ENCODE assay signal across 7 cellular contexts in genomic region chr5:172778223-172778814, GRCh38. TPM values are rescaled to one million over a fixed set of nuclear protein-coding genes. Genes with fewer than 3 reads are reported as not detected.
DNase-seq lines count a peak whose midpoint lies in the region; ATAC-seq and TF ChIP-seq lines count a peak whose summit lies in the region.

No MANE protein-coding gene starts in this region.

- H3K27ac ChIP-seq in HCT116 (ENCODE audit: low read depth, low read length) (peak overlapping the region; percentile 68), spleen (peak overlapping the region; percentile 73 to 100 (median 100))

- BruUV-seq in HCT116 (replicated peaks; lab: Mats Ljungman, UMichigan) = TSS peak; percentile 98

- H3K4me3 ChIP-seq in HCT116 (replicated peaks in 1 of 2; ENCODE audit: low read depth in 1 of 2, low read length in 2 of 2) = peak overlapping the region; percentile 16 to 47
- peak overlapping the region; percentile 28 for H3K4me3 ChIP-seq in fibroblast of the aortic adventitia (ENCODE audit: low read depth, low read length)
- H3K4me3 ChIP-seq in spleen = peak overlapping the region in 1 of 8 donors; percentile 59

- no peak for TF ChIP-seq POLR2A in HCT116 (IDR thresholded peaks at IDR 0.05; ENCODE audit: borderline replicate concordance, extremely low read depth, insufficient read depth, insufficient read length)
- no peak for TF ChIP-seq POLR2A in spleen (IDR thresholded peaks at IDR 0.05)

- ATAC-seq in HCT116 = peak; percentile 84
- ATAC-seq in SK-N-SH treated with all-trans-retinoic acid at 6 μM for 48 hours = peak; percentile 71

- CTCF ChIA-PET in HCT116 (lab: Charles Lee) = interaction anchor here (0.7 to 1.4 kb wide), 2 partner anchors 13 to 154 kb away, joined by 3 to 5 read pairs; no protein-coding TSS in a partner anchor

- H3K79me2 ChIP-seq in HCT116 (ENCODE audit: insufficient read depth, low read length) = no peaks in the 10 kb centered on the region

- no peaks in the 10 kb centered on the region for H3K9me3 ChIP-seq in HCT116 (ENCODE audit: control insufficient read depth in 1 of 2, insufficient read depth in 1 of 2, low read depth in 1 of 2, low read length in 2 of 2)
- no peaks in the 10 kb centered on the region for H3K9me3 ChIP-seq in spleen

- H3K27me3 ChIP-seq in HCT116 (ENCODE audit: insufficient read depth, low read length) (no peaks in the 10 kb centered on the region), spleen (replicated peaks in 1 of 7) (no peaks in the 10 kb centered on the region)

- no peaks in the 10 kb centered on the region for H3K9me2 ChIP-seq in HCT116 (ENCODE audit: insufficient read depth)

- POLR2A ChIA-PET in HCT116 (lab: Charles Lee) = interaction anchor here (1.2 to 1.8 kb wide), 7 partner anchors 9 to 127 kb away, joined by 3 to 8 read pairs (median 4); no protein-coding TSS in a partner anchor

- no peaks in the 10 kb centered on the region for H4K20me1 ChIP-seq in HCT116 (ENCODE audit: insufficient read depth)

- WGBS in spleen, 5 donors = 78 to 90% (median 87%) methylated on average over 7 of the region's 7 CpGs

- TF ChIP-seq CTCF in HCT116 (IDR thresholded peaks at IDR 0.05 in 2 of 3, conservative IDR thresholded peaks at IDR 0.05 in 1 of 3; ENCODE audit: borderline replicate concordance in 1 of 3, insufficient read depth in 1 of 3, low read depth in 2 of 3, low read length in 2 of 3) (no peak), fibroblast of the aortic adventitia (IDR thresholded peaks at IDR 0.05; ENCODE audit: insufficient read depth, low read length) (no peak), spleen (IDR thresholded peaks at IDR 0.05 in 8 of 11, conservative IDR thresholded peaks at IDR 0.05 in 3 of 11) (no peak)

- H3K4me2 ChIP-seq in HCT116 (ENCODE audit: low read length) = peak overlapping the region; percentile 80

- RAD21 ChIA-PET in HCT116 (lab: Charles Lee; ENCODE audit: low non-redundant PET in 1 of 2, low total read pairs in 2 of 2, uncharacterized antibody in 2 of 2, unreplicated experiment in 2 of 2) = interaction anchor here in 1 of 2 experiments (1.6 kb wide), 1 partner anchor 62 kb away, joined by 5 read pairs; no protein-coding TSS in a partner anchor

- no peak for TF ChIP-seq RAD21 in HCT116 (IDR thresholded peaks at IDR 0.05; ENCODE audit: low read depth)

- intact Hi-C loops in HCT116 (cut with micrococcal nuclease) (loop anchor here (5.0 kb wide), 1 partner anchor 44 kb away; no protein-coding TSS in a partner anchor), spleen (cut with DNase I; ENCODE audit: low total_unique reads) (no loop called here)

- peak; percentile 90 for DNase-seq in HCT116 (ENCODE audit: low read depth, low spot score)
- peak; percentile 82 for DNase-seq in fibroblast of the aortic adventitia (ENCODE audit: low read depth)
- DNase-seq in spleen = no peak
- no peak for DNase-seq in nucleus accumbens (lab: John Stamatoyannopoulos, UW)
- DNase-seq in NCI-H1436 treated with DMSO at 0.1 percent for 48 hours (lab: John Stamatoyannopoulos, UW) = no peak
- no peak for DNase-seq in iPS-NIHi7 (ENCODE audit: extremely low spot score)

- H3K4me1 ChIP-seq in HCT116 (ENCODE audit: control insufficient read depth in 1 of 2, insufficient read depth in 2 of 2, low read length in 2 of 2) = peaks cover 30 to 46% of the 10 kb centered on the region in 2 experiments
- peaks cover 20 to 62% (median 46%) of the 10 kb centered on the region in 6 donors for H3K4me1 ChIP-seq in spleen

- peak overlapping the region; percentile 84 for H2AFZ ChIP-seq in HCT116 (ENCODE audit: low read depth, low read length, poor library complexity, severe bottlenecking)

- no peaks in the 10 kb centered on the region for H3K36me3 ChIP-seq in HCT116 (ENCODE audit: control insufficient read depth in 1 of 2, insufficient read depth in 2 of 2, low read length in 2 of 2)
- no peaks in the 10 kb centered on the region for H3K36me3 ChIP-seq in spleen

- peak overlapping the region; percentile 61 for H3K9ac ChIP-seq in HCT116 (ENCODE audit: low read length)

TF ChIP-seq in HCT116, 20 proteins besides CTCF, POLR2A, EP300 and RAD21:
- no peak for TF ChIP-seq ZBTB33 (IDR thresholded peaks at IDR 0.05; ENCODE audit: extremely low read depth, insufficient replicate concordance, low read length)
- peak; percentile 75 for TF ChIP-seq POLR2AphosphoS5 (IDR thresholded peaks at IDR 0.05; ENCODE audit: low read depth, low read length)
- TF ChIP-seq ZFX (IDR thresholded peaks at IDR 0.05) = peak; percentile 25; the same call in 1 of the 2 replicates
- no peak for TF ChIP-seq SIN3A (IDR thresholded peaks at IDR 0.05; ENCODE audit: low read depth)
- no peak for TF ChIP-seq ZNF274 (IDR thresholded peaks at IDR 0.05; ENCODE audit: low read depth, low read length)
- peak; percentile 30 for TF ChIP-seq TCF7L2 (IDR thresholded peaks at IDR 0.05; ENCODE audit: borderline replicate concordance, extremely low read depth, insufficient read depth, insufficient read length)
- TF ChIP-seq YY1 (IDR thresholded peaks at IDR 0.05; ENCODE audit: extremely low read depth, insufficient replicate concordance, low read depth, low read length) = peak; percentile 59
- TF ChIP-seq EZH2phosphoT487 (IDR thresholded peaks at IDR 0.05; ENCODE audit: borderline replicate concordance) = no peak

TF ChIP-seq in SK-N-SH treated with all-trans-retinoic acid at 6 μM for 48 hours, 23 proteins besides CTCF, POLR2A, EP300 and RAD21:
- TF ChIP-seq ZNF565 (CRISPR knock-in tag; conservative IDR thresholded peaks at IDR 0.05; ENCODE audit: low read depth) = no peak
- TF ChIP-seq GLIS3 (CRISPR knock-in tag; IDR thresholded peaks at IDR 0.05) = no peak
- TF ChIP-seq ESRRG (CRISPR knock-in tag; IDR thresholded peaks at IDR 0.05) = no peak
- TF ChIP-seq ZC3H10 (CRISPR knock-in tag; IDR thresholded peaks at IDR 0.05) = no peak
- TF ChIP-seq PPARA (CRISPR knock-in tag; IDR thresholded peaks at IDR 0.05; ENCODE audit: borderline replicate concordance) = no peak
- no peak for TF ChIP-seq ZNF8 (CRISPR knock-in tag; IDR thresholded peaks at IDR 0.05)
- TF ChIP-seq ARNTL (CRISPR knock-in tag; IDR thresholded peaks at IDR 0.05; ENCODE audit: borderline replicate concordance, low read depth) = no peak
- TF ChIP-seq RARB (CRISPR knock-in tag; IDR thresholded peaks at IDR 0.05) = no peak
- TF ChIP-seq ZFP30 (CRISPR knock-in tag; IDR thresholded peaks at IDR 0.05) = no peak
- TF ChIP-seq ISL1 (CRISPR knock-in tag; IDR thresholded peaks at IDR 0.05) = no peak
- TF ChIP-seq, protein P1, sequence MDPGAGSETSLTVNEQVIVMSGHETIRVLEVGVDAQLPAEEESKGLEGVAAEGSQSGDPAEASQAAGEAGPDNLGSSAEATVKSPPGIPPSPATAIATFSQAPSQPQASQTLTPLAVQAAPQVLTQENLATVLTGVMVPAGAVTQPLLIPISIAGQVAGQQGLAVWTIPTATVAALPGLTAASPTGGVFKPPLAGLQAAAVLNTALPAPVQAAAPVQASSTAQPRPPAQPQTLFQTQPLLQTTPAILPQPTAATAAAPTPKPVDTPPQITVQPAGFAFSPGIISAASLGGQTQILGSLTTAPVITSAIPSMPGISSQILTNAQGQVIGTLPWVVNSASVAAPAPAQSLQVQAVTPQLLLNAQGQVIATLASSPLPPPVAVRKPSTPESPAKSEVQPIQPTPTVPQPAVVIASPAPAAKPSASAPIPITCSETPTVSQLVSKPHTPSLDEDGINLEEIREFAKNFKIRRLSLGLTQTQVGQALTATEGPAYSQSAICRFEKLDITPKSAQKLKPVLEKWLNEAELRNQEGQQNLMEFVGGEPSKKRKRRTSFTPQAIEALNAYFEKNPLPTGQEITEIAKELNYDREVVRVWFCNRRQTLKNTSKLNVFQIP (CRISPR knock-in tag; IDR thresholded peaks at IDR 0.05; ENCODE audit: borderline replicate concordance, low read depth) = no peak
- TF ChIP-seq CSDC2 (CRISPR knock-in tag; IDR thresholded peaks at IDR 0.05) = no peak
- TF ChIP-seq TOX (CRISPR knock-in tag; IDR thresholded peaks at IDR 0.05; ENCODE audit: borderline replicate concordance) = no peak
- TF ChIP-seq OSR1 (CRISPR knock-in tag; IDR thresholded peaks at IDR 0.05) = no peak
- no peak for TF ChIP-seq TSHZ2 (CRISPR knock-in tag; IDR thresholded peaks at IDR 0.05)

RNA-seq across cellular contexts. Expression of gene DUSP1, which starts 7.3 kb away (rescaled TPM):
- total RNA-seq in HCT116 (2021; ENCODE audit: unreplicated experiment) = 16.6 TPM
- 55.8 and 144 TPM in 2 replicates for polyA plus RNA-seq in HCT116 (2012)
- total RNA-seq in fibroblast of the aortic adventitia (ENCODE audit: low replicate concordance) = 22.2 and 44.1 TPM in 2 replicates
- 100 to 1,000 TPM; 197 to 818 (median 376) TPM for total RNA-seq in spleen
- 100 to 1,000 TPM in 1 of 3 donors, 10 to 100 TPM in 2; 46.0 to 116 (median 68.9) TPM for polyA plus RNA-seq in spleen

RNA-seq across cellular contexts. Expression of gene ERGIC1, which starts 55.7 kb away (rescaled TPM):
- total RNA-seq in HCT116 (2021; ENCODE audit: unreplicated experiment) = 73.3 TPM
- 85.5 and 90.7 TPM in 2 replicates for polyA plus RNA-seq in HCT116 (2012)
- 21.7 and 193 TPM in 2 replicates for total RNA-seq in fibroblast of the aortic adventitia (ENCODE audit: low replicate concordance)
- 100 to 1,000 TPM in 6 of 7 donors, 10 to 100 TPM in 1; 96.6 to 166 (median 143) TPM for total RNA-seq in spleen
- polyA plus RNA-seq in spleen = 10 to 100 TPM; 36.9 to 84.6 (median 46.8) TPM

Comparison
In these comparisons a context has a peak if more than half of its experiments do, and no peak if none do; other contexts are left out.
1. DNase-seq: peak in HCT116 (single experiment) and fibroblast of the aortic adventitia (single experiment); none in spleen (single experiment), nucleus accumbens (0 of 56), NCI-H1436 treated with DMSO at 0.1 percent for 48 hours (single experiment) and iPS-NIHi7 (single experiment).